Comparison of ENCODE assay signal across 9 cellular contexts in the genomic region with DNA sequence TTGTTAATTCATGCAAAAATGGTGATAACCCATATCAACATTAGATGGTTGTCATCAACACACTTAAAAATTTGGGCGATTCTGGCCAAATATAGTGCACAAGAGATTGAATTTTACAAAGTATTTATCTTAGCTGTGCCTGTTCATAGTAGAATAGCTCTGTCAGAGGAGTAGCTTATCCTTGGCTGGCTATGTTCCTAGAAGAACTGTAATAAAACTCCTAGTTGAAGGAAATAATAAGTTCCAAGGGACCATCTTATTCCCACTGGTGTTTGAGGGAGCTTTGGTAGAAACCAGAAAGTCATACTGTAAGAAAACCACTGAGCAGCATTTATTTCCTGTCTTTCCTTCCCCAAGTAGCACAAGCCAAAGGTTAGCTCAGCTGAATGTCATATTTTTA.
"Had no signal": no experiment of that assay in that cellular context is flagged by ENCODE, and none has a peak within 500 bp of the region (broad histone marks: within the 10 kb centered on the region; RNA-seq: fewer than 3 reads in every experiment).

No MANE protein-coding gene starts in this region.

- DNase-seq: GM23248, GOT3, H7, HFFc6, KBM-7 had no signal

- H3K9ac ChIP-seq: GM23248 had no signal

- H3K4me3 ChIP-seq: GM23248, HAP-1 had no signal

- H3K27ac ChIP-seq: GM23248, HL-60 had no signal

- H3K9me3 ChIP-seq: HAP-1 had no signal

- ATAC-seq: HCT116, HepG2 had no signal

- H3K36me3 ChIP-seq: HAP-1 had no signal

- H3K4me1 ChIP-seq: HAP-1 had no signal
